ENCODE assay signal across 20 cellular contexts in genomic region chr1:196891251-196891650, GRCh38. TPM values are rescaled to one million over a fixed set of nuclear protein-coding genes. Genes with fewer than 3 reads are reported as not detected.
DNase-seq lines count a peak whose midpoint lies in the region; ATAC-seq, FAIRE-seq and TF ChIP-seq lines count a peak whose summit lies in the region.
"Had no signal": no experiment of that assay in that cellular context is flagged by ENCODE, and none has a peak within 500 bp of the region (broad histone marks: within the 10 kb centered on the region; RNA-seq: fewer than 3 reads in every experiment).

No MANE protein-coding gene starts in this region.

- H3K9me3 Mint-ChIP-seq in GM23338, result peaks cover 13% of the 10 kb centered on the region; the same call in 2 of the 3 replicates

- H3K4me1 Mint-ChIP-seq in GM23338, result no peaks in the 10 kb centered on the region; the same call in 2 of the 3 replicates
- H3K4me1 Mint-ChIP-seq: CD4-positive, CD25-positive, alpha-beta regulatory T cell; CD8-positive, alpha-beta memory T cell had no signal

- H3K79me2 ChIP-seq in GM23338 (replicated peaks; ENCODE audit: insufficient read depth), result no peaks in the 10 kb centered on the region

- H3K36me3 Mint-ChIP-seq in GM23338 (ENCODE audit: low read depth), result peaks cover 10% of the 10 kb centered on the region; the same call in 2 of the 3 replicates
- H3K36me3 Mint-ChIP-seq: CD4-positive, CD25-positive, alpha-beta regulatory T cell; CD8-positive, alpha-beta memory T cell had no signal

- H4K20me1 ChIP-seq in GM23338 (replicated peaks; ENCODE audit: insufficient read depth), result no peaks in the 10 kb centered on the region

- no peak overlapping the region for H3K4me3 ChIP-seq in GM23338

- H3K27me3 Mint-ChIP-seq in GM23338 (ENCODE audit: insufficient read depth, low read depth, poor library complexity), result peaks cover 3% of the 10 kb centered on the region
- H3K27me3 Mint-ChIP-seq: CD4-positive, CD25-positive, alpha-beta regulatory T cell had no signal

- TF ChIP-seq CTCF in GM23338 (conservative IDR thresholded peaks at IDR 0.05; ENCODE audit: low read depth in 2 of 2), result no peak

- no peaks in the 10 kb centered on the region for H3K9me2 ChIP-seq in GM23338 (ENCODE audit: insufficient read depth)

- no peak overlapping the region for H3K4me2 ChIP-seq in GM23338

- H3K27me3 ChIP-seq in GM23338 (ENCODE audit: insufficient read depth), result no peaks in the 10 kb centered on the region

- FAIRE-seq in GM19239 (lab: Jason Lieb, UNC), result peak; percentile 31
- FAIRE-seq: GM12892, GM18507, H54 had no signal

- ATAC-seq in GM23338 (no peak), left lobe of liver (peak; percentile 60)

- H3K27ac Mint-ChIP-seq in GM23338, result no peak overlapping the region
- H3K27ac Mint-ChIP-seq: CD4-positive, CD25-positive, alpha-beta regulatory T cell; CD8-positive, alpha-beta memory T cell had no signal

- H3K4me1 ChIP-seq in GM23338 (ENCODE audit: insufficient read depth), result no peaks in the 10 kb centered on the region
- H3K4me1 ChIP-seq: BE2C, Caco-2 had no signal

- H3K36me3 ChIP-seq in GM23338 (ENCODE audit: insufficient read depth), result no peaks in the 10 kb centered on the region
- H3K36me3 ChIP-seq: BE2C had no signal

- H3K4me3 Mint-ChIP-seq in GM23338, result no peak overlapping the region
- H3K4me3 Mint-ChIP-seq: CD4-positive, CD25-positive, alpha-beta regulatory T cell; CD8-positive, alpha-beta memory T cell had no signal

- no peaks in the 10 kb centered on the region for H3F3A ChIP-seq in GM23338 (replicated peaks; ENCODE audit: low read depth)

- H3K27ac ChIP-seq in GM23338 (ENCODE audit: low read depth), result no peak overlapping the region

- no peak for DNase-seq in GM19239 (ENCODE audit: insufficient read length, low spot score)
- no peak for DNase-seq in GM23338 (ENCODE audit: low spot score)
- no peak for DNase-seq in left lobe of liver (ENCODE audit: low spot score)
- DNase-seq in SKM-1 (lab: John Stamatoyannopoulos, UW; ENCODE audit: unreplicated experiment), result no peak
- DNase-seq in activated gamma-delta T cell treated with Interleukin-2 at 50 U/mL for 16 hours, result no peak
- DNase-seq in COR-L47 (lab: John Stamatoyannopoulos, UW), result no peak
- DNase-seq: BE2C; C1 segment of cervical spinal cord; Caco-2; CD4-positive, CD25-positive, alpha-beta regulatory T cell; CD8-positive, alpha-beta memory T cell; DMS153; DMS79; GDM1; HCEC 1CT had no signal

- 0 out of 2 replicates have a peak overlapping the region, but pooled peaks have one; percentile 11 for H2AFZ ChIP-seq in GM23338

TF ChIP-seq in GM23338, 12 proteins besides CTCF, POLR2A, EP300 and RAD21:
- no peak for TF ChIP-seq EZH2 (IDR thresholded peaks at IDR 0.05; ENCODE audit: low read depth, unreplicated experiment)
- no peak for TF ChIP-seq ZNF114 (CRISPR knock-in tag; IDR thresholded peaks at IDR 0.05)
- TF ChIP-seq, protein P1, sequence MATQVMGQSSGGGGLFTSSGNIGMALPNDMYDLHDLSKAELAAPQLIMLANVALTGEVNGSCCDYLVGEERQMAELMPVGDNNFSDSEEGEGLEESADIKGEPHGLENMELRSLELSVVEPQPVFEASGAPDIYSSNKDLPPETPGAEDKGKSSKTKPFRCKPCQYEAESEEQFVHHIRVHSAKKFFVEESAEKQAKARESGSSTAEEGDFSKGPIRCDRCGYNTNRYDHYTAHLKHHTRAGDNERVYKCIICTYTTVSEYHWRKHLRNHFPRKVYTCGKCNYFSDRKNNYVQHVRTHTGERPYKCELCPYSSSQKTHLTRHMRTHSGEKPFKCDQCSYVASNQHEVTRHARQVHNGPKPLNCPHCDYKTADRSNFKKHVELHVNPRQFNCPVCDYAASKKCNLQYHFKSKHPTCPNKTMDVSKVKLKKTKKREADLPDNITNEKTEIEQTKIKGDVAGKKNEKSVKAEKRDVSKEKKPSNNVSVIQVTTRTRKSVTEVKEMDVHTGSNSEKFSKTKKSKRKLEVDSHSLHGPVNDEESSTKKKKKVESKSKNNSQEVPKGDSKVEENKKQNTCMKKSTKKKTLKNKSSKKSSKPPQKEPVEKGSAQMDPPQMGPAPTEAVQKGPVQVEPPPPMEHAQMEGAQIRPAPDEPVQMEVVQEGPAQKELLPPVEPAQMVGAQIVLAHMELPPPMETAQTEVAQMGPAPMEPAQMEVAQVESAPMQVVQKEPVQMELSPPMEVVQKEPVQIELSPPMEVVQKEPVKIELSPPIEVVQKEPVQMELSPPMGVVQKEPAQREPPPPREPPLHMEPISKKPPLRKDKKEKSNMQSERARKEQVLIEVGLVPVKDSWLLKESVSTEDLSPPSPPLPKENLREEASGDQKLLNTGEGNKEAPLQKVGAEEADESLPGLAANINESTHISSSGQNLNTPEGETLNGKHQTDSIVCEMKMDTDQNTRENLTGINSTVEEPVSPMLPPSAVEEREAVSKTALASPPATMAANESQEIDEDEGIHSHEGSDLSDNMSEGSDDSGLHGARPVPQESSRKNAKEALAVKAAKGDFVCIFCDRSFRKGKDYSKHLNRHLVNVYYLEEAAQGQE (IDR thresholded peaks at IDR 0.05; ENCODE audit: unreplicated experiment), result no peak
- TF ChIP-seq ZNF331 (CRISPR knock-in tag; IDR thresholded peaks at IDR 0.05; ENCODE audit: low read depth), result no peak
- TF ChIP-seq EZH2phosphoT487 (IDR thresholded peaks at IDR 0.05; ENCODE audit: unreplicated experiment), result no peak
- TF ChIP-seq CREB1 (CRISPR knock-in tag; IDR thresholded peaks at IDR 0.05; ENCODE audit: low read depth), result no peak
- no peak for TF ChIP-seq ETS1 (IDR thresholded peaks at IDR 0.05)

RNA-seq across cellular contexts. Expression of gene CFHR4, which starts 3.4 kb away (rescaled TPM):
- not detected in 2 replicates for total RNA-seq in GM23338 (2014; rRNA removed; shearing (Covaris generic))
- not detected in 2 replicates for polyA plus RNA-seq in GM23338 (2016; fragmentation: Nextera tagmentation; extraction: Ambion mirVana)
- 97.9 TPM for total RNA-seq in left lobe of liver
- total RNA-seq: Caco-2; CD4-positive, CD25-positive, alpha-beta regulatory T cell; CD8-positive, alpha-beta memory T cell; Daoy; HT-29 had no signal
- polyA plus RNA-seq: CD4-positive, CD25-positive, alpha-beta regulatory T cell; CD8-positive, alpha-beta memory T cell had no signal

RNA-seq across cellular contexts. Expression of gene CFHR2, which starts 52.3 kb away (rescaled TPM):
- total RNA-seq in GM23338 (2014; rRNA removed; shearing (Covaris generic)), result not detected in 2 replicates
- polyA plus RNA-seq in GM23338 (2016; fragmentation: Nextera tagmentation; extraction: Ambion mirVana), result not detected in 2 replicates
- total RNA-seq in left lobe of liver, result 295 TPM
- total RNA-seq: Caco-2; CD4-positive, CD25-positive, alpha-beta regulatory T cell; CD8-positive, alpha-beta memory T cell; Daoy; HT-29 had no signal
- polyA plus RNA-seq: CD4-positive, CD25-positive, alpha-beta regulatory T cell; CD8-positive, alpha-beta memory T cell had no signal

Comparison
In these comparisons a context has a peak if more than half of its experiments do, and no peak if none do; other contexts are left out.
1. RNA of gene CFHR4, which starts 3.4 kb away (total RNA-seq): 97.9 TPM in left lobe of liver (single experiment); not detected in GM23338; every median in the first group is over 10 times any median in the second.
2. RNA of gene CFHR2, which starts 52.3 kb away (total RNA-seq): 295 TPM in left lobe of liver (single experiment); not detected in GM23338; every median in the first group is over 100 times any median in the second.